In genomic region chr15:53843869-53844569, GRCh38 we compare ENCODE assay signal across 1 cellular context.
TF ChIP-seq lines count a peak whose summit lies in the region.

No MANE protein-coding gene starts in this region.

TF ChIP-seq in HepG2, 621 proteins besides CTCF, POLR2A, EP300 and RAD21 (continued from another document and continues in another):
- TF ChIP-seq ZNF550 (CRISPR knock-in tag; IDR thresholded peaks at IDR 0.05; ENCODE audit: borderline replicate concordance), result no peak
- no peak for TF ChIP-seq NR1H2 (CRISPR knock-in tag; IDR thresholded peaks at IDR 0.05; ENCODE audit: borderline replicate concordance, low read depth)
- no peak for TF ChIP-seq ZNF543 (CRISPR knock-in tag; IDR thresholded peaks at IDR 0.05)
- no peak for TF ChIP-seq POLR2AphosphoS5 (IDR thresholded peaks at IDR 0.05; ENCODE audit: low read depth, low read length)
- TF ChIP-seq HNRNPH1 (optimal IDR thresholded peaks at IDR 0.05; ENCODE audit: low read depth, low read length), result no peak
- TF ChIP-seq HNF4G (IDR thresholded peaks at IDR 0.05; ENCODE audit: borderline replicate concordance, low read depth, low read length), result peak; percentile 48; the same call in 1 of the 2 replicates
- no peak for TF ChIP-seq HNF4G (CRISPR knock-in tag; IDR thresholded peaks at IDR 0.05; ENCODE audit: borderline replicate concordance, low read depth)
- no peak; the same call in 1 of the 2 replicates for TF ChIP-seq ZNF644 (CRISPR knock-in tag; IDR thresholded peaks at IDR 0.05; ENCODE audit: low read depth)
- TF ChIP-seq TGIF2 (CRISPR knock-in tag; IDR thresholded peaks at IDR 0.05), result no peak
- TF ChIP-seq MTA1 (CRISPR knock-in tag; IDR thresholded peaks at IDR 0.05; ENCODE audit: borderline replicate concordance), result no peak; the same call in 1 of the 2 replicates
- TF ChIP-seq ZNF513 (CRISPR knock-in tag; conservative IDR thresholded peaks at IDR 0.05), result no peak
- no peak for TF ChIP-seq CREB3 (CRISPR knock-in tag; IDR thresholded peaks at IDR 0.05)
- TF ChIP-seq ZNF18 (CRISPR knock-in tag; IDR thresholded peaks at IDR 0.05; ENCODE audit: insufficient replicate concordance), result no peak
- no peak for TF ChIP-seq SETDB1 (CRISPR knock-in tag; IDR thresholded peaks at IDR 0.05; ENCODE audit: borderline replicate concordance)
- TF ChIP-seq PTBP1 (IDR thresholded peaks at IDR 0.05; ENCODE audit: low read depth, low read length, poor library complexity, severe bottlenecking), result no peak
- peak; percentile 61; the same call in 1 of the 2 replicates for TF ChIP-seq PITX1 (CRISPR knock-in tag; IDR thresholded peaks at IDR 0.05)
- TF ChIP-seq, protein P1, sequence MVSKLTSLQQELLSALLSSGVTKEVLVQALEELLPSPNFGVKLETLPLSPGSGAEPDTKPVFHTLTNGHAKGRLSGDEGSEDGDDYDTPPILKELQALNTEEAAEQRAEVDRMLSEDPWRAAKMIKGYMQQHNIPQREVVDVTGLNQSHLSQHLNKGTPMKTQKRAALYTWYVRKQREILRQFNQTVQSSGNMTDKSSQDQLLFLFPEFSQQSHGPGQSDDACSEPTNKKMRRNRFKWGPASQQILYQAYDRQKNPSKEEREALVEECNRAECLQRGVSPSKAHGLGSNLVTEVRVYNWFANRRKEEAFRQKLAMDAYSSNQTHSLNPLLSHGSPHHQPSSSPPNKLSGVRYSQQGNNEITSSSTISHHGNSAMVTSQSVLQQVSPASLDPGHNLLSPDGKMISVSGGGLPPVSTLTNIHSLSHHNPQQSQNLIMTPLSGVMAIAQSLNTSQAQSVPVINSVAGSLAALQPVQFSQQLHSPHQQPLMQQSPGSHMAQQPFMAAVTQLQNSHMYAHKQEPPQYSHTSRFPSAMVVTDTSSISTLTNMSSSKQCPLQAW (CRISPR knock-in tag; IDR thresholded peaks at IDR 0.05), result peak; percentile 67; the same call in 1 of the 2 replicates
- peak; percentile 43; the same call in 1 of the 2 replicates for TF ChIP-seq ZBTB20 (CRISPR knock-in tag; IDR thresholded peaks at IDR 0.05; ENCODE audit: borderline replicate concordance, low read depth)
- TF ChIP-seq NFE2L2 (IDR thresholded peaks at IDR 0.05; ENCODE audit: low read length), result no peak
- no peak for TF ChIP-seq ZNF451 (CRISPR knock-in tag; IDR thresholded peaks at IDR 0.05)
- TF ChIP-seq AHDC1 (CRISPR knock-in tag; IDR thresholded peaks at IDR 0.05; ENCODE audit: borderline replicate concordance), result no peak; the same call in none of the 2 replicates
- TF ChIP-seq, protein P2, sequence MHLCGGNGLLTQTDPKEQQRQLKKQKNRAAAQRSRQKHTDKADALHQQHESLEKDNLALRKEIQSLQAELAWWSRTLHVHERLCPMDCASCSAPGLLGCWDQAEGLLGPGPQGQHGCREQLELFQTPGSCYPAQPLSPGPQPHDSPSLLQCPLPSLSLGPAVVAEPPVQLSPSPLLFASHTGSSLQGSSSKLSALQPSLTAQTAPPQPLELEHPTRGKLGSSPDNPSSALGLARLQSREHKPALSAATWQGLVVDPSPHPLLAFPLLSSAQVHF (CRISPR knock-in tag; IDR thresholded peaks at IDR 0.05), result no peak
- TF ChIP-seq, protein P3, sequence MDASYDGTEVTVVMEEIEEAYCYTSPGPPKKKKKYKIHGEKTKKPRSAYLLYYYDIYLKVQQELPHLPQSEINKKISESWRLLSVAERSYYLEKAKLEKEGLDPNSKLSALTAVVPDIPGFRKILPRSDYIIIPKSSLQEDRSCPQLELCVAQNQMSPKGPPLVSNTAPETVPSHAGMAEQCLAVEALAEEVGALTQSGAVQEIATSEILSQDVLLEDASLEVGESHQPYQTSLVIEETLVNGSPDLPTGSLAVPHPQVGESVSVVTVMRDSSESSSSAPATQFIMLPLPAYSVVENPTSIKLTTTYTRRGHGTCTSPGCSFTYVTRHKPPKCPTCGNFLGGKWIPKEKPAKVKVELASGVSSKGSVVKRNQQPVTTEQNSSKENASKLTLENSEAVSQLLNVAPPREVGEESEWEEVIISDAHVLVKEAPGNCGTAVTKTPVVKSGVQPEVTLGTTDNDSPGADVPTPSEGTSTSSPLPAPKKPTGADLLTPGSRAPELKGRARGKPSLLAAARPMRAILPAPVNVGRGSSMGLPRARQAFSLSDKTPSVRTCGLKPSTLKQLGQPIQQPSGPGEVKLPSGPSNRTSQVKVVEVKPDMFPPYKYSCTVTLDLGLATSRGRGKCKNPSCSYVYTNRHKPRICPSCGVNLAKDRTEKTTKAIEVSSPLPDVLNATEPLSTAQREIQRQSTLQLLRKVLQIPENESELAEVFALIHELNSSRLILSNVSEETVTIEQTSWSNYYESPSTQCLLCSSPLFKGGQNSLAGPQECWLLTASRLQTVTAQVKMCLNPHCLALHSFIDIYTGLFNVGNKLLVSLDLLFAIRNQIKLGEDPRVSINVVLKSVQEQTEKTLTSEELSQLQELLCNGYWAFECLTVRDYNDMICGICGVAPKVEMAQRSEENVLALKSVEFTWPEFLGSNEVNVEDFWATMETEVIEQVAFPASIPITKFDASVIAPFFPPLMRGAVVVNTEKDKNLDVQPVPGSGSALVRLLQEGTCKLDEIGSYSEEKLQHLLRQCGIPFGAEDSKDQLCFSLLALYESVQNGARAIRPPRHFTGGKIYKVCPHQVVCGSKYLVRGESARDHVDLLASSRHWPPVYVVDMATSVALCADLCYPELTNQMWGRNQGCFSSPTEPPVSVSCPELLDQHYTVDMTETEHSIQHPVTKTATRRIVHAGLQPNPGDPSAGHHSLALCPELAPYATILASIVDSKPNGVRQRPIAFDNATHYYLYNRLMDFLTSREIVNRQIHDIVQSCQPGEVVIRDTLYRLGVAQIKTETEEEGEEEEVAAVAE (CRISPR knock-in tag; IDR thresholded peaks at IDR 0.05; ENCODE audit: borderline replicate concordance), result peak; percentile 54; the same call in 1 of the 2 replicates
- no peak for TF ChIP-seq MTA3 (CRISPR knock-in tag; IDR thresholded peaks at IDR 0.05)
- peak; percentile 44; the same call in 1 of the 2 replicates for TF ChIP-seq PPARG (CRISPR knock-in tag; conservative IDR thresholded peaks at IDR 0.05)
- peak; percentile 91 for TF ChIP-seq GATAD2A (CRISPR knock-in tag; IDR thresholded peaks at IDR 0.05)
- 0 out of 2 replicates have a peak, but pooled peaks have one; percentile 49 for TF ChIP-seq ZSCAN29 (CRISPR knock-in tag; conservative IDR thresholded peaks at IDR 0.05)
- no peak for TF ChIP-seq EED (CRISPR knock-in tag; IDR thresholded peaks at IDR 0.05)
- TF ChIP-seq SP1 (IDR thresholded peaks at IDR 0.05), result no peak
- no peak for TF ChIP-seq SP1 (CRISPR knock-in tag; IDR thresholded peaks at IDR 0.05)
- no peak for TF ChIP-seq TBL1XR1 (IDR thresholded peaks at IDR 0.05; ENCODE audit: borderline replicate concordance, low read length, partially characterized antibody)
- TF ChIP-seq MNT (IDR thresholded peaks at IDR 0.05), result no peak
- no peak for TF ChIP-seq ZNF180 (CRISPR knock-in tag; IDR thresholded peaks at IDR 0.05; ENCODE audit: borderline replicate concordance, low read depth)
- no peak for TF ChIP-seq SRSF9 (IDR thresholded peaks at IDR 0.05; ENCODE audit: borderline replicate concordance, insufficient read depth, low read depth, low read length, poor library complexity, severe bottlenecking)
- TF ChIP-seq, protein P4, sequence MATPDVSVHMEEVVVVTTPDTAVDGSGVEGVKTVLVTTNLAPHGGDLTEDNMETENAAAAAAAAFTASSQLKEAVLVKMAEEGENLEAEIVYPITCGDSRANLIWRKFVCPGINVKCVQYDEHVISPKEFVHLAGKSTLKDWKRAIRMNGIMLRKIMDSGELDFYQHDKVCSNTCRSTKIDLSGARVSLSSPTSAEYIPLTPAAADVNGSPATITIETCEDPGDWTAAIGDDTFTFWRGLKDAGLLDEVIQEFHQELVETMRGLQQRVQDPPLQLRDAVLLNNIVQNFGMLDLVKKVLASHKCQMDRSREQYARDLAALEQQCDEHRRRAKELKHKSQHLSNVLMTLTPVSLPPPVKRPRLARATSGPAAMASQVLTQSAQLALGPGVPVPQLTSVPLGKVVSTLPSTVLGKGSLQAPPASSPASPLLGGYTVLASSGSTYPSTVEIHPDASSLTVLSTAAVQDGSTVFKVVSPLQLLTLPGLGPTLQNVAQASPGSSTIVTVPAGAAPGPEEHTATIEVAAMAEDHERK (CRISPR knock-in tag; IDR thresholded peaks at IDR 0.05; ENCODE audit: low read depth), result no peak
- TF ChIP-seq SP140L (CRISPR knock-in tag; IDR thresholded peaks at IDR 0.05; ENCODE audit: borderline replicate concordance), result no peak
- no peak; the same call in 1 of the 2 replicates for TF ChIP-seq ZFP1 (CRISPR knock-in tag; IDR thresholded peaks at IDR 0.05)
- TF ChIP-seq LBX2 (CRISPR knock-in tag; IDR thresholded peaks at IDR 0.05; ENCODE audit: borderline replicate concordance), result no peak
